ENCODE assay signal across 26 cellular contexts in genomic region chr9:36846621-36847020, GRCh38.
"Had no signal": no experiment of that assay in that cellular context is flagged by ENCODE, and none has a peak within 500 bp of the region (broad histone marks: within the 10 kb centered on the region; RNA-seq: fewer than 3 reads in every experiment).

No MANE protein-coding gene starts in this region.

- H3K4me1 ChIP-seq: left ventricle myocardium inferior, pancreas, prostate gland, tibial nerve, uterus had no signal

- H3K27ac Mint-ChIP-seq: immature natural killer cell; mesothelial cell of epicardium; natural killer cell; nephron progenitor cell; stimulated activated effector memory CD8-positive, alpha-beta T cell treated with anti-CD3 and anti-CD28 coated beads, Interleukin-12 subunit alpha, Interleukin-12 subunit beta, amount 100 ng/mL, for 72 hours; stimulated activated naive CD8-positive, alpha-beta T cell treated with anti-CD3 and anti-CD28 coated beads, Interleukin-15, Interleukin-2, amounts not matched to agents 100 ng/mL and 50 ng/mL, for 24 hours; type B pancreatic cell had no signal

- H3K27me3 ChIP-seq: pancreas, tibial nerve, uterus had no signal

- ATAC-seq: natural killer cell; pancreas; right cardiac atrium; sciatic nerve; stimulated activated effector memory CD8-positive, alpha-beta T cell treated with anti-CD3 and anti-CD28 coated beads, Interleukin-12 subunit alpha, Interleukin-12 subunit beta, amount 100 ng/mL, for 72 hours had no signal

- H3K9me3 Mint-ChIP-seq: mesothelial cell of epicardium; naive B cell; natural killer cell; nephron progenitor cell; stimulated activated effector memory CD8-positive, alpha-beta T cell treated with anti-CD3 and anti-CD28 coated beads, Interleukin-12 subunit alpha, Interleukin-12 subunit beta, amount 100 ng/mL, for 72 hours; stimulated activated naive CD8-positive, alpha-beta T cell treated with anti-CD3 and anti-CD28 coated beads, Interleukin-15, Interleukin-2, amounts not matched to agents 100 ng/mL and 50 ng/mL, for 24 hours; type B pancreatic cell had no signal

- H3K4me3 Mint-ChIP-seq: immature natural killer cell; mesothelial cell of epicardium; natural killer cell; nephron progenitor cell; stimulated activated effector memory CD8-positive, alpha-beta T cell treated with anti-CD3 and anti-CD28 coated beads, Interleukin-12 subunit alpha, Interleukin-12 subunit beta, amount 100 ng/mL, for 72 hours; stimulated activated naive CD8-positive, alpha-beta T cell treated with anti-CD3 and anti-CD28 coated beads, Interleukin-15, Interleukin-2, amounts not matched to agents 100 ng/mL and 50 ng/mL, for 24 hours; type B pancreatic cell had no signal

- H3K27me3 Mint-ChIP-seq: naive B cell; stimulated activated naive CD8-positive, alpha-beta T cell treated with anti-CD3 and anti-CD28 coated beads, Interleukin-15, Interleukin-2, amounts not matched to agents 100 ng/mL and 50 ng/mL, for 24 hours had no signal

- H3K36me3 Mint-ChIP-seq: immature natural killer cell; mesothelial cell of epicardium; natural killer cell; stimulated activated effector memory CD8-positive, alpha-beta T cell treated with anti-CD3 and anti-CD28 coated beads, Interleukin-12 subunit alpha, Interleukin-12 subunit beta, amount 100 ng/mL, for 72 hours; type B pancreatic cell had no signal

- H3K27ac ChIP-seq: left ventricle myocardium inferior, pancreas, prostate gland, skin epidermis, tibial nerve, uterus had no signal

- H3K4me1 Mint-ChIP-seq: immature natural killer cell; natural killer cell; stimulated activated effector memory CD8-positive, alpha-beta T cell treated with anti-CD3 and anti-CD28 coated beads, Interleukin-12 subunit alpha, Interleukin-12 subunit beta, amount 100 ng/mL, for 72 hours had no signal

- DNase-seq: hypothalamus; immature natural killer cell; left ventricle myocardium inferior; mesendoderm; naive B cell; natural killer cell; nephron progenitor cell; nucleus accumbens; pancreas; retina; right cardiac atrium; stimulated activated CD4-positive, alpha-beta T cell treated with anti-CD3 and anti-CD28 coated beads, Interleukin-12 subunit alpha, Interleukin-12 subunit beta, amount 100 ng/mL, for 4 hours; stimulated activated CD4-positive, alpha-beta T cell treated with anti-CD3 and anti-CD28 coated beads, Interleukin-15, amount 100 ng/mL, for 24 hours; stimulated activated CD4-positive, alpha-beta T cell treated with anti-CD3 and anti-CD28 coated beads, Interleukin-2, amount 100 ng/mL, for 24 hours; stimulated activated CD4-positive, alpha-beta T cell treated with anti-CD3 and anti-CD28 coated beads, Interleukin-4, amount 100 ng/mL, for 1 hour; substantia nigra; uterus had no signal

- H3K36me3 ChIP-seq: left ventricle myocardium inferior, pancreas, prostate gland, tibial nerve, uterus had no signal

- H3K9me3 ChIP-seq: left ventricle myocardium inferior, pancreas, prostate gland, tibial nerve, uterus had no signal

- H3K4me3 ChIP-seq: left ventricle myocardium inferior, lung, pancreas, prostate gland, skin epidermis, tibial nerve, uterus had no signal
